Comparison of ENCODE assay signal across 8 cellular contexts in the genomic region with DNA sequence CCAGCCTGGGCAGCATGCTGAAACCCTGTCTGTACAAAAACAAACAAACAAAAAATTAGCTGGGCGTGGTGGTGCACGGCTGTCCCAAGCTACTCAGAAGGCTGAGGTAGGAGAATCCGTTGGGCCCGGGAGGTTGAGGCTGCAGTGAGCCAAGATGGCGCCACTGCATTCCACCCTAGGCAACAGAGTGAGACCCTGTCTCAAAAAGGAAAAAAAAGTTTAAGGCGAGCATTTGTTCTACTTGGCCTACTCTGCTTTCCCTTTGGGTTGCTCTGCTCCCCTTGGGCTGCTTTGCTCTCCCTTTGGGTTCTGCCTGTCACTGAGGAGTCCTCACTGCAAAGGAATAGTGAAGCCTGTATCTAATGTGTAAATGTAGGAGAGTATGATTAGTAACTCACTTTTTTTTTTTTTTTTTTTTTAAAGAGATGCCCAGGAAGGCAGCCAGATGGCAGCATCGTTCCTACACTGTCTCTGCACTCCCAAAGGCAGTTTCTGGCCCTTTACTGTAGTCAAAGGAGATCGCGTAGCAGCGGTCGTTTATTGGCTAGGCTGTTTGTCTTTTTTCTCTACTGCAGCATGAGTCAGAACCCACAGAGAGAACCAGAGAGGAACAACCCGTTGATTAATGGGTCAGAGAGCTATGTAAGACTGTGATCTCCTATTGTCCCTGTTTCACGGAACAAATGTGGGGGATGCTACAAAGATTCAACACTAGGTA.
DNase-seq lines count a peak whose midpoint lies in the region; ATAC-seq and TF ChIP-seq lines count a peak whose summit lies in the region.

No MANE protein-coding gene starts in this region.

- 25% methylated on average over 13 of the region's 13 CpGs for WGBS in prostate gland

- H3K27me3 ChIP-seq in adipocyte (replicated peaks; ENCODE audit: control insufficient read depth, insufficient read depth, low read length) (no peaks in the 10 kb centered on the region), prostate gland (replicated peaks; ENCODE audit: insufficient read depth) (no peaks in the 10 kb centered on the region)

- POLR2A ChIA-PET in HEK293T (lab: Yijun Ruan, JAX) = interaction anchor here (0.8 kb wide), 2 partner anchors 855 to 933 kb away, joined by 3 read pairs; a partner anchor contains a TSS

- TF ChIP-seq CTCF in prostate gland (IDR thresholded peaks at IDR 0.05) = peak in 3 of 4 experiments; percentile 42 to 46 (median 46)

- TF ChIP-seq POLR2A in prostate gland (IDR thresholded peaks at IDR 0.05) = no peak

- H3K36me3 ChIP-seq in adipocyte (ENCODE audit: control insufficient read depth, insufficient read depth, low read length, severe bottlenecking) (no peaks in the 10 kb centered on the region), prostate gland (no peaks in the 10 kb centered on the region)

- H3K4me3 ChIP-seq in adipocyte (ENCODE audit: low read length) (peak overlapping the region; percentile 9), prostate gland (no peak overlapping the region)

- in situ Hi-C loops in SK-MEL-5 (cut with HindIII; ENCODE audit: low pct_unique_long_range_greater_than_20kb, low sequenced_read_pairs) = no loop called here

- no peak overlapping the region for H3K9ac ChIP-seq in adipocyte (ENCODE audit: low read length)

- H3K4me1 ChIP-seq in adipocyte (ENCODE audit: control insufficient read depth, insufficient read depth, low read length) = peaks cover 8% of the 10 kb centered on the region
- peaks cover 2% of the 10 kb centered on the region for H3K4me1 ChIP-seq in prostate gland (replicated peaks)

- CTCF ChIA-PET in HEK293T (lab: Yijun Ruan, JAX) = interaction anchor here (0.5 to 1.0 kb wide), 5 partner anchors 9 to 1108 kb away, joined by 3 to 6 read pairs (median 3); no protein-coding TSS in a partner anchor

- intact Hi-C loops in left cardiac atrium (cut with DNase I) (loop anchor here in 1 of 2 donors (2.0 to 10.0 kb wide), 2 partner anchors 1339 to 1589 kb away; no protein-coding TSS in a partner anchor), prostate gland (cut with DNase I) (loop anchor here (10.0 kb wide), 1 partner anchor 1589 kb away; no protein-coding TSS in a partner anchor)

- DNase-seq in GM04504 (ENCODE audit: low read depth) = peak; percentile 93
- peak; percentile 71 for DNase-seq in HEK293T (ENCODE audit: extremely low spot score)
- DNase-seq in NCI-H1048 (lab: John Stamatoyannopoulos, UW) = peak; percentile 42
- DNase-seq in SK-MEL-5 (ENCODE audit: low read depth, low spot score) = peak; percentile 84
- DNase-seq in adipocyte (ENCODE audit: low read depth) = peak; percentile 96
- peak; percentile 60 for DNase-seq in left cardiac atrium
- peak; percentile 63 for DNase-seq in prostate gland (ENCODE audit: low spot score)

- H3K27ac ChIP-seq in prostate gland = no peak overlapping the region

- ATAC-seq in left cardiac atrium = peak; percentile 89 to 98
- ATAC-seq in GM18517 (IDR thresholded peaks at IDR 0.05; ENCODE audit: unreplicated experiment) = no peak

- no peaks in the 10 kb centered on the region for H3K9me3 ChIP-seq in adipocyte (ENCODE audit: control insufficient read depth, low read length)
- H3K9me3 ChIP-seq in prostate gland = no peaks in the 10 kb centered on the region

TF ChIP-seq in HEK293T, 16 proteins besides CTCF, POLR2A, EP300 and RAD21:
- TF ChIP-seq TARDBP (IDR thresholded peaks at IDR 0.05) (no peak), ZNF384 (IDR thresholded peaks at IDR 0.05) (peak; percentile 99)

Comparison
In these comparisons a context has a peak if more than half of its experiments do, and no peak if none do; other contexts are left out.
1. DNase-seq: peak in every context shown above with its lines; median percentile 96 in adipocyte; 93 in GM04504; 84 in SK-MEL-5; 71 in HEK293T; 63 in prostate gland; 60 in left cardiac atrium; 42 in NCI-H1048.